28 cellular contexts compared by ENCODE assay signal in genomic region chr1:34578306-34578705, GRCh38.
"Had no signal": no experiment of that assay in that cellular context is flagged by ENCODE, and none has a peak within 500 bp of the region (broad histone marks: within the 10 kb centered on the region; RNA-seq: fewer than 3 reads in every experiment).

No MANE protein-coding gene starts in this region.

- H3K4me3 ChIP-seq: neural progenitor cell, ovary, psoas muscle, skin epidermis, smooth muscle cell, spleen, suprapubic skin, testis, tibial artery, transverse colon, upper lobe of right lung, uterus had no signal

- H3K4me1 ChIP-seq: neural progenitor cell, parathyroid adenoma, psoas muscle, spleen, suprapubic skin, testis, tibial artery, transverse colon, upper lobe of right lung, uterus had no signal

- H3K9me3 ChIP-seq: ovary, psoas muscle, spleen, suprapubic skin, testis, tibial artery, transverse colon, upper lobe of right lung, uterus had no signal

- H3K27ac ChIP-seq: neural progenitor cell, ovary, parathyroid adenoma, psoas muscle, skin epidermis, spleen, suprapubic skin, testis, tibial artery, transverse colon, upper lobe of right lung, uterus had no signal

- ATAC-seq: natural killer cell; psoas muscle; right cardiac atrium; sciatic nerve; stimulated activated memory B cell treated with anti-CD40 and anti-IgM and Interleukin-4, amounts not matched to agents 10 μg/mL and 1 μg/mL and 100 μg/mL, for 72 hours; stimulated activated naive CD8-positive, alpha-beta T cell treated with anti-CD3 and anti-CD28 coated beads, Interleukin-15, amount 100 ng/mL, for 72 hours; stimulated activated naive CD8-positive, alpha-beta T cell treated with anti-CD3 and anti-CD28 coated beads, Interleukin-15, Interleukin-2, amounts not matched to agents 100 U/mL and 50 U/mL, for 24 hours; upper lobe of right lung had no signal

- DNase-seq: natural killer cell; occipital lobe; ovary; posterior cingulate gyrus; psoas muscle; right cardiac atrium; spleen; stimulated activated CD4-positive, alpha-beta T cell treated with anti-CD3 and anti-CD28 coated beads, Interleukin-12 subunit alpha, Interleukin-12 subunit beta, amount 100 ng/mL, for 4 hours; stimulated activated CD4-positive, alpha-beta T cell treated with anti-CD3 and anti-CD28 coated beads, Interleukin-1b, Interleukin-23, amount 100 ng/mL, for 48 hours; stimulated activated CD4-positive, alpha-beta T cell treated with anti-CD3 and anti-CD28 coated beads, Interleukin-4, amount 100 ng/mL, for 1 hour; stimulated activated CD4-positive, alpha-beta T cell treated with anti-CD3 and anti-CD28 coated beads, Interleukin-4, amount 100 ng/mL, for 4 hours; stimulated activated CD8-positive, alpha-beta memory T cell treated with anti-CD3 and anti-CD28 coated beads, Interleukin-4, amount 100 ng/mL, for 48 hours; stimulated activated naive CD4-positive, alpha-beta T cell; stimulated activated naive CD8-positive, alpha-beta T cell treated with anti-CD3 and anti-CD28 coated beads, Interleukin-15, amount 100 ng/mL, for 72 hours; stimulated activated naive CD8-positive, alpha-beta T cell treated with anti-CD3 and anti-CD28 coated beads, Interleukin-15, Interleukin-2, amounts not matched to agents 100 U/mL and 50 U/mL, for 24 hours; substantia nigra; testis; tibial artery; transverse colon; upper lobe of right lung; uterus had no signal

- H3K36me3 ChIP-seq: neural progenitor cell, ovary, spleen, suprapubic skin, tibial artery, transverse colon, upper lobe of right lung, uterus had no signal

- H3K27me3 ChIP-seq: neural progenitor cell, ovary, testis, transverse colon, upper lobe of right lung, uterus had no signal

- H3K9ac ChIP-seq: neural progenitor cell, parathyroid adenoma had no signal
